21 cellular contexts compared by ENCODE assay signal in the genomic region with DNA sequence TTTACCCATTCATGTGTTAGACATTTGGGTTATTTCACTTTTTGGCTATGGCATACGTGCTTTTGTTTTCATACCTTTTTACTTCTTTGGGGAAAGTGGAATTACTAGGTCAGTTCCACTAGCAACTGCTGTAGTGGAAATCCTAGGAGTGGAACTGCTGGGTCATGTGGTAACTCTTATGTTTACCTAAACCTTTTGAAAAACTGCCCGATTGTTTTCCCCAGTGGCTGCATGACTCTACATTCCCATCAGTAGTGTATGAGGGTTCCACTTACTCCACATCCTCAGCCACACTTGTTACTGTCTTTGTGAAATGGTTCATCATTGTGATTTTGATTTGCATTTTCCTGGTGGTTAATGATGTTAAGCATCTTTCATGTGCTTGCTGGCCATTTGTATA.
"Had no signal": no experiment of that assay in that cellular context is flagged by ENCODE, and none has a peak within 500 bp of the region (broad histone marks: within the 10 kb centered on the region; RNA-seq: fewer than 3 reads in every experiment).

No MANE protein-coding gene starts in this region.

- ATAC-seq: gastrocnemius medialis; lower lobe of right lung; natural killer cell treated with Interleukin-12 subunit alpha and Interleukin-12 subunit beta and Interleukin-15 and Interleukin-18, amount 100 ng/mL, for 72 hours had no signal

- H3K4me3 ChIP-seq: esophagus squamous epithelium, gastrocnemius medialis, left ventricle myocardium inferior, lower lobe of right lung, neural progenitor cell, ovary, right atrium auricular region, suprapubic skin, thyroid gland had no signal

- H3K4me1 ChIP-seq: esophagus squamous epithelium, gastrocnemius medialis, lower lobe of right lung, neural progenitor cell, suprapubic skin had no signal

- H3K27ac ChIP-seq: epithelial cell of prostate, esophagus squamous epithelium, gastrocnemius medialis, left ventricle myocardium inferior, lower lobe of right lung, neural progenitor cell, ovary, right atrium auricular region, suprapubic skin, thyroid gland had no signal

- H3K27me3 ChIP-seq: esophagus squamous epithelium, gastrocnemius medialis, neural progenitor cell, ovary, right atrium auricular region, suprapubic skin, thyroid gland had no signal

- H3K9ac ChIP-seq: neural progenitor cell had no signal

- H3K36me3 ChIP-seq: neural progenitor cell, ovary had no signal

- H2AFZ ChIP-seq: neural progenitor cell had no signal

- H3K4me2 ChIP-seq: neural progenitor cell had no signal

- FAIRE-seq: endometrium, small intestine, urothelium cell line had no signal

- DNase-seq: effector memory CD4-positive, alpha-beta T cell; esophagus squamous epithelium; gastrocnemius medialis; glutamatergic neuron; immature natural killer cell; left ventricle myocardium inferior; lower lobe of right lung; midbrain; nucleus accumbens; ovary; small intestine; stimulated activated CD4-positive, alpha-beta T cell treated with anti-CD3 and anti-CD28 coated beads, Interleukin-12 subunit alpha, Interleukin-12 subunit beta, amount 100 ng/mL, for 4 hours; stimulated activated naive CD4-positive, alpha-beta T cell treated with Interleukin-2 at 50 U/mL for 16 hours; thyroid gland had no signal

- H3K9me3 ChIP-seq: esophagus squamous epithelium, gastrocnemius medialis, left ventricle myocardium inferior, lower lobe of right lung, ovary, right atrium auricular region, suprapubic skin, thyroid gland had no signal
